Comparison of ENCODE assay signal across 19 cellular contexts in genomic region chr5:38207343-38207742, GRCh38. TPM values are rescaled to one million over a fixed set of nuclear protein-coding genes. Genes with fewer than 3 reads are reported as not detected.
A peak's percentile ranks its signal among the peaks of the same experiment; 100 is the strongest.
DNase-seq lines count a peak whose midpoint lies in the region; ATAC-seq, FAIRE-seq and TF ChIP-seq lines count a peak whose summit lies in the region.
"Had no signal": no experiment of that assay in that cellular context is flagged by ENCODE, and none has a peak within 500 bp of the region (broad histone marks: within the 10 kb centered on the region; RNA-seq: fewer than 3 reads in every experiment).

No MANE protein-coding gene starts in this region.

- H3K27ac Mint-ChIP-seq in osteocyte (ENCODE audit: unreplicated experiment), result no peak overlapping the region
- no peak overlapping the region for H3K27ac Mint-ChIP-seq in activated CD4-positive, alpha-beta T cell treated with anti-CD3 and anti-CD28 coated beads for 36 hours
- H3K27ac Mint-ChIP-seq: activated CD4-positive, alpha-beta T cell treated with anti-CD3 and anti-CD28 coated beads, Interleukin-2, amount 10 ng/mL, durations not matched to agents 24 days and 14 days; CD14-positive monocyte; neural progenitor cell had no signal

- peak; percentile 27 for FAIRE-seq in urothelium cell line (lab: Jason Lieb, UNC)

- intact Hi-C loops in activated CD4-positive, alpha-beta T cell treated with anti-CD3 and anti-CD28 coated beads for 36 hours (cut with DNase I, micrococcal nuclease), result no loop called here

- H3K4me3 Mint-ChIP-seq in osteocyte (ENCODE audit: unreplicated experiment), result no peak overlapping the region
- no peak overlapping the region for H3K4me3 Mint-ChIP-seq in activated CD4-positive, alpha-beta T cell treated with anti-CD3 and anti-CD28 coated beads for 36 hours
- H3K4me3 Mint-ChIP-seq: activated CD4-positive, alpha-beta T cell treated with anti-CD3 and anti-CD28 coated beads, Interleukin-2, amount 10 ng/mL, durations not matched to agents 24 days and 14 days; CD14-positive monocyte; neural progenitor cell had no signal

- DNase-seq in DMS53 (lab: John Stamatoyannopoulos, UW) (peak; percentile 8), DMS53 treated with DMSO at 0.1 percent for 48 hours (lab: John Stamatoyannopoulos, UW; ENCODE audit: unreplicated experiment) (no peak), SK-MEL-5 (ENCODE audit: low read depth, low spot score) (peak; percentile 60), fibroblast of mammary gland (ENCODE audit: low read depth) (peak; percentile 11), urothelium cell line (ENCODE audit: low spot score) (no peak), osteocyte (ENCODE audit: extremely low spot score, unreplicated experiment) (no peak)
- DNase-seq in activated CD4-positive, alpha-beta T cell treated with anti-CD3 and anti-CD28 coated beads for 36 hours, result no peak
- DNase-seq: 8988T; activated CD4-positive, alpha-beta T cell treated with anti-CD3 and anti-CD28 coated beads, Interleukin-2, amount 10 ng/mL, durations not matched to agents 24 days and 14 days; activated naive CD4-positive, alpha-beta T cell treated with Interleukin-2 at 50 U/mL for 16 hours; cortex of kidney; DMS79; NCI-H2081 treated with DMSO at 0.1 percent for 48 hours; NCI-H526; spleen had no signal

- H3K4me1 Mint-ChIP-seq in osteocyte (ENCODE audit: unreplicated experiment), result no peaks in the 10 kb centered on the region
- no peaks in the 10 kb centered on the region for H3K4me1 Mint-ChIP-seq in activated CD4-positive, alpha-beta T cell treated with anti-CD3 and anti-CD28 coated beads for 36 hours
- H3K4me1 Mint-ChIP-seq: activated CD4-positive, alpha-beta T cell treated with anti-CD3 and anti-CD28 coated beads, Interleukin-2, amount 10 ng/mL, durations not matched to agents 24 days and 14 days; CD14-positive monocyte had no signal

- in situ Hi-C loops in SK-MEL-5 (cut with HindIII; ENCODE audit: low pct_unique_long_range_greater_than_20kb, low sequenced_read_pairs), result no loop called here

- POLR2A ChIA-PET in activated CD4-positive, alpha-beta T cell treated with anti-CD3 and anti-CD28 coated beads for 36 hours (lab: Charles Lee), result no interaction called here

- ATAC-seq in GM19035 (IDR thresholded peaks at IDR 0.05; ENCODE audit: unreplicated experiment), result no peak
- no peak for ATAC-seq in activated CD4-positive, alpha-beta T cell treated with anti-CD3 and anti-CD28 coated beads for 36 hours

- H3K27me3 Mint-ChIP-seq in osteocyte (ENCODE audit: unreplicated experiment), result peaks cover 26% of the 10 kb centered on the region
- peaks cover 7% of the 10 kb centered on the region for H3K27me3 Mint-ChIP-seq in activated CD4-positive, alpha-beta T cell treated with anti-CD3 and anti-CD28 coated beads for 36 hours

- no peaks in the 10 kb centered on the region for H3K9me3 Mint-ChIP-seq in osteocyte (ENCODE audit: unreplicated experiment)
- H3K9me3 Mint-ChIP-seq in activated CD4-positive, alpha-beta T cell treated with anti-CD3 and anti-CD28 coated beads for 36 hours (ENCODE audit: low read depth), result peaks cover 1% of the 10 kb centered on the region
- H3K9me3 Mint-ChIP-seq: neural progenitor cell had no signal

- H3K4me3 ChIP-seq in fibroblast of mammary gland (ENCODE audit: control insufficient read depth, low read depth, low read length), result no peak overlapping the region
- H3K4me3 ChIP-seq: neural progenitor cell, spleen, thoracic aorta had no signal

- TF ChIP-seq CTCF in fibroblast of mammary gland (conservative IDR thresholded peaks at IDR 0.05; ENCODE audit: control insufficient read depth, insufficient read depth, low read depth, low read length) (no peak), osteocyte (IDR thresholded peaks at IDR 0.05) (no peak)

- CTCF ChIA-PET in activated CD4-positive, alpha-beta T cell treated with anti-CD3 and anti-CD28 coated beads for 36 hours (lab: Charles Lee), result interaction anchor here (0.7 kb wide), 1 partner anchor 57 kb away, joined by 3 read pairs; no protein-coding TSS in a partner anchor

- no peaks in the 10 kb centered on the region for H3K36me3 Mint-ChIP-seq in osteocyte (ENCODE audit: unreplicated experiment)
- H3K36me3 Mint-ChIP-seq in activated CD4-positive, alpha-beta T cell treated with anti-CD3 and anti-CD28 coated beads for 36 hours (ENCODE audit: low read depth), result no peaks in the 10 kb centered on the region
- H3K36me3 Mint-ChIP-seq: CD14-positive monocyte, neural progenitor cell had no signal

RNA-seq across cellular contexts. Expression of gene EGFLAM, which starts 51.0 kb away (rescaled TPM):
- total RNA-seq in SK-MEL-5 (2014; rRNA removed; shearing (Covaris generic)), result 0.05 TPM in 1 of 2 replicates, not detected in the other
- 0.06 TPM in 1 of 2 replicates, not detected in the other for polyA plus RNA-seq in SK-MEL-5 (2015; cell fraction: cytosol; rRNA removed)
- polyA plus RNA-seq in SK-MEL-5 (2015; cell fraction: nucleus; rRNA removed), result not detected in 2 replicates
- total RNA-seq in osteocyte, result not detected in 2 replicates
- not detected for total RNA-seq in activated CD4-positive, alpha-beta T cell treated with anti-CD3 and anti-CD28 coated beads for 36 hours
- total RNA-seq: activated CD4-positive, alpha-beta T cell treated with anti-CD3 and anti-CD28 coated beads, Interleukin-2, amount 10 ng/mL, durations not matched to agents 24 days and 14 days had no signal
- polyA plus RNA-seq: CD14-positive monocyte had no signal

Comparison
In these comparisons a context has a peak if more than half of its experiments do, and no peak if none do; other contexts are left out.
1. DNase-seq: peak in DMS53 (single experiment), SK-MEL-5 (single experiment) and fibroblast of mammary gland (single experiment); none in DMS53 treated with DMSO at 0.1 percent for 48 hours (single experiment), urothelium cell line (single experiment), osteocyte (single experiment) and activated CD4-positive, alpha-beta T cell treated with anti-CD3 and anti-CD28 coated beads for 36 hours (single experiment).